1 cellular context compared by ENCODE assay signal in the genomic region with DNA sequence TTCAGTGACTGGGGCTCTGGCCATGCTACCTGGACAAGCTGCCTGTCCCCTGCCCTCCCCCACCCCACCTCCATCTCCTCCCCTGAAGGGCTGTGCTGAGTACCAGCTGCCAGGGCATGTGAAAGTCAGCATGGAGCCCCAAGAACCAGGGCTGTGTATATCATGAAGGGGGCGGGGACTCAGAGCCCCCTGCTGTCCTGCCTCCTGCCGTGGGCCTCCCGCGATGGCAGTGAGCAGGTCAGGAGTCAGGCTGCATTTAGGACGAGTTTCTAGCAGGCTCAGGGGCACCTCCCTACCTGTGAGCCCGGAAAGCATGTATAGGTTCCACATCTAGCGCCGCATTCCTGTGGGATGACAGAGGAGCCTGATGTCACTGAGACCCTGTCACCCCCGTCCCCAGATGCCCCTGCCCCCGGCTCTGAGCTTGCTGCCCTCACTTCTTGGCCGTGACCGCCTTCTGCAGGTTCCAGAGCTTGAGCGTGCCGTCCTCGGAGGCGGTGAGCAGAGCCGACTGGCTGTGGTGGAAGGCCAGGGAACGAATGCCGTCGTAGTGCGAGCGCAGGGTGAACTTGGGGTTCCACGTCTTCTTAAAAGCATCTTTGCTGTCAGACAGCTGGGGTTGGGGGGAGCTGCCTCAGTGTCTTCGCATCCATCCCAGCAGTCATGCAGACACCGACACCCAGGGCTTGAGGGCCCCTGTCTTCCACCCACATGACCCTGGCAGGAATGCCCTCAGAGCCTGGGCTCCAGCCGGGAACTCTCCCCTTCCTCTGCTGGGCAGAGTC.
A peak's percentile ranks its signal among the peaks of the same experiment; 100 is the strongest.
TF ChIP-seq lines count a peak whose summit lies in the region.

No MANE protein-coding gene starts in this region.

TF ChIP-seq in HepG2, 621 proteins besides CTCF, POLR2A, EP300 and RAD21:
- TF ChIP-seq KDM2A (CRISPR knock-in tag; IDR thresholded peaks at IDR 0.05; ENCODE audit: borderline replicate concordance, low read depth): no peak
- peak; percentile 26 for TF ChIP-seq AGO2 (optimal IDR thresholded peaks at IDR 0.05; ENCODE audit: low read depth, low read length)
- TF ChIP-seq ZNF883 (CRISPR knock-in tag; IDR thresholded peaks at IDR 0.05; ENCODE audit: not compliant biosample characterization): no peak
